ENCODE assay signal across 23 cellular contexts in genomic region chr7:50377356-50377755, GRCh38.
DNase-seq lines count a peak whose midpoint lies in the region; ATAC-seq, FAIRE-seq and TF ChIP-seq lines count a peak whose summit lies in the region.
"Had no signal": no experiment of that assay in that cellular context is flagged by ENCODE, and none has a peak within 500 bp of the region (broad histone marks: within the 10 kb centered on the region; RNA-seq: fewer than 3 reads in every experiment).

No MANE protein-coding gene starts in this region.

- H3K27ac ChIP-seq in H1 (ENCODE audit: low read depth, low read length): no peak overlapping the region
- H3K27ac ChIP-seq: dorsolateral prefrontal cortex, heart left ventricle had no signal

- no peaks in the 10 kb centered on the region for H3K79me2 ChIP-seq in H1 (ENCODE audit: control insufficient read depth in 1 of 2, insufficient read depth in 2 of 2, low read length in 2 of 2)

- CTCF ChIA-PET in activated CD8-positive, alpha-beta T cell treated with anti-CD3 and anti-CD28 coated beads for 36 hours (lab: Charles Lee): interaction anchor here (0.9 to 3.8 kb wide), 10 partner anchors 9 to 234 kb away, joined by 3 to 26 read pairs (median 4); partner anchors contain the start of gene FIGNL1
- CTCF ChIA-PET in H1 (lab: Charles Lee; ENCODE audit: partially characterized antibody): interaction anchor here (0.7 to 3.9 kb wide), 11 partner anchors 9 to 257 kb away, joined by 3 to 16 read pairs (median 3); no protein-coding TSS in a partner anchor

- no peaks in the 10 kb centered on the region for H4K20me1 ChIP-seq in H1 (replicated peaks in 1 of 2; ENCODE audit: control insufficient read depth in 1 of 2, insufficient read depth in 2 of 2, low read length in 2 of 2)

- TF ChIP-seq CTCF in CD14-positive monocyte (IDR thresholded peaks at IDR 0.05) (no peak), H1 (IDR thresholded peaks at IDR 0.05; ENCODE audit: control extremely low read depth in 1 of 3, insufficient read depth in 1 of 3, low read depth in 1 of 3, low read length in 3 of 3) (no peak)
- no peak for TF ChIP-seq CTCF in activated CD8-positive, alpha-beta T cell treated with anti-CD3 and anti-CD28 coated beads for 36 hours (IDR thresholded peaks at IDR 0.05)

- no peak overlapping the region for H3K18ac ChIP-seq in H1 (ENCODE audit: extremely low read depth, low read length)

- TF ChIP-seq POLR2A in H1 (IDR thresholded peaks at IDR 0.05; ENCODE audit: control extremely low read depth in 1 of 2, low read depth in 2 of 2, low read length in 2 of 2): no peak

- TF ChIP-seq RAD21 in H1 (IDR thresholded peaks at IDR 0.05 in 1 of 2, conservative IDR thresholded peaks at IDR 0.05 in 1 of 2; ENCODE audit: low read depth in 2 of 2, low read length in 2 of 2): no peak

- POLR2A ChIA-PET in activated CD8-positive, alpha-beta T cell treated with anti-CD3 and anti-CD28 coated beads for 36 hours (lab: Charles Lee): interaction anchor here (1.2 to 34.0 kb wide), 6 partner anchors 10 to 70 kb away, joined by 3 to 1027 read pairs (median 8); no protein-coding TSS in a partner anchor
- POLR2A ChIA-PET in H1 (lab: Charles Lee; ENCODE audit: partially characterized antibody): no interaction called here

- ATAC-seq in activated CD8-positive, alpha-beta T cell treated with anti-CD3 and anti-CD28 coated beads for 36 hours: no peak
- ATAC-seq: heart left ventricle, left cardiac atrium had no signal

- no peak overlapping the region for H3K4me3 Mint-ChIP-seq in T-helper 2 cell treated with Interferon-gamma antibody and Interleukin-4, amounts not matched to agents 5 μg/mL and 100 μg/mL, for 36 hours
- no peak overlapping the region for H3K4me3 Mint-ChIP-seq in CD14-positive monocyte
- H3K4me3 Mint-ChIP-seq in activated CD8-positive, alpha-beta T cell treated with anti-CD3 and anti-CD28 coated beads for 36 hours: no peak overlapping the region

- no peak overlapping the region for H4K8ac ChIP-seq in H1 (ENCODE audit: extremely low read depth, insufficient read depth, low read length)

- H3K27me3 Mint-ChIP-seq in T-helper 2 cell treated with Interferon-gamma antibody and Interleukin-4, amounts not matched to agents 5 μg/mL and 100 μg/mL, for 36 hours (ENCODE audit: low read depth): no peaks in the 10 kb centered on the region
- no peaks in the 10 kb centered on the region for H3K27me3 Mint-ChIP-seq in CD14-positive monocyte (ENCODE audit: low read depth in 3 of 3)
- no peaks in the 10 kb centered on the region for H3K27me3 Mint-ChIP-seq in activated CD8-positive, alpha-beta T cell treated with anti-CD3 and anti-CD28 coated beads for 36 hours

- no peaks in the 10 kb centered on the region for H3K27me3 ChIP-seq in H1 (replicated peaks in 1 of 4; ENCODE audit: control insufficient read depth in 3 of 4, extremely low read depth in 1 of 4, insufficient read depth in 3 of 4, low read length in 3 of 4)

- no peak overlapping the region for H4K5ac ChIP-seq in H1 (ENCODE audit: insufficient read length, low read depth, low read length)

- no peaks in the 10 kb centered on the region for H3K9me3 Mint-ChIP-seq in T-helper 2 cell treated with Interferon-gamma antibody and Interleukin-4, amounts not matched to agents 5 μg/mL and 100 μg/mL, for 36 hours
- H3K9me3 Mint-ChIP-seq in CD14-positive monocyte: peaks cover 0 to 2% (median 0%) of the 10 kb centered on the region in 7 donors
- no peaks in the 10 kb centered on the region for H3K9me3 Mint-ChIP-seq in activated CD8-positive, alpha-beta T cell treated with anti-CD3 and anti-CD28 coated beads for 36 hours

- H3K4me1 Mint-ChIP-seq in T-helper 2 cell treated with Interferon-gamma antibody and Interleukin-4, amounts not matched to agents 5 μg/mL and 100 μg/mL, for 36 hours (ENCODE audit: low read depth): peaks cover 67% of the 10 kb centered on the region
- peaks cover 2% of the 10 kb centered on the region for H3K4me1 Mint-ChIP-seq in CD14-positive monocyte
- peaks cover 97% of the 10 kb centered on the region for H3K4me1 Mint-ChIP-seq in activated CD8-positive, alpha-beta T cell treated with anti-CD3 and anti-CD28 coated beads for 36 hours (ENCODE audit: low read depth)

- no peak overlapping the region for H3K4me3 ChIP-seq in H1 (ENCODE audit: extremely low read depth in 1 of 4, insufficient read depth in 2 of 4, low read depth in 3 of 4, low read length in 4 of 4)
- H3K4me3 ChIP-seq: dorsolateral prefrontal cortex, heart left ventricle had no signal

- peak overlapping the region; percentile 22 for H4K91ac ChIP-seq in H1 (replicated peaks; ENCODE audit: insufficient read length, low read length)

- H2BK20ac ChIP-seq in H1 (ENCODE audit: low read length): no peak overlapping the region

- H3K9ac ChIP-seq in H1 (replicated peaks in 1 of 4; ENCODE audit: extremely low read depth in 1 of 4, low read depth in 3 of 4, low read length in 3 of 4): no peak overlapping the region

- H3K27ac Mint-ChIP-seq in T-helper 2 cell treated with Interferon-gamma antibody and Interleukin-4, amounts not matched to agents 5 μg/mL and 100 μg/mL, for 36 hours: peak overlapping the region; percentile 14
- H3K27ac Mint-ChIP-seq in CD14-positive monocyte: peak overlapping the region in 4 of 7 donors; percentile 5 to 78 (median 74)
- peak overlapping the region; percentile 94 for H3K27ac Mint-ChIP-seq in activated CD8-positive, alpha-beta T cell treated with anti-CD3 and anti-CD28 coated beads for 36 hours

- H2BK5ac ChIP-seq in H1 (ENCODE audit: low read depth, low read length): no peak overlapping the region; the same call in 1 of the 2 replicates

- no peaks in the 10 kb centered on the region for H3K23me2 ChIP-seq in H1 (ENCODE audit: low read depth, low read length)

- no peak overlapping the region for H2BK15ac ChIP-seq in H1 (ENCODE audit: low read length)

- no peak overlapping the region for H3K14ac ChIP-seq in H1 (ENCODE audit: insufficient read length)

- no peak for FAIRE-seq in H1 (lab: Jason Lieb, UNC)
- FAIRE-seq: GM18507 had no signal

- H2AFZ ChIP-seq in H1 (ENCODE audit: low read length): no peak overlapping the region

- no peak overlapping the region for H2BK120ac ChIP-seq in H1 (replicated peaks; ENCODE audit: low read depth, low read length)

- H3K36me3 ChIP-seq in H1 (ENCODE audit: control insufficient read depth in 2 of 4, insufficient read depth in 4 of 4, low read length in 3 of 4): no peaks in the 10 kb centered on the region

- peaks cover 6 to 23% (median 16%) of the 10 kb centered on the region in 4 experiments for H3K4me1 ChIP-seq in H1 (replicated peaks in 1 of 4; ENCODE audit: control insufficient read depth in 3 of 4, insufficient read depth in 4 of 4, low read length in 3 of 4)
- H3K4me1 ChIP-seq: heart left ventricle had no signal

- H2AK5ac ChIP-seq in H1 (ENCODE audit: low read depth, low read length): no peak overlapping the region

- TF ChIP-seq EP300 in H1 (IDR thresholded peaks at IDR 0.05; ENCODE audit: borderline replicate concordance in 1 of 2, low read depth in 2 of 2, low read length in 2 of 2): no peak

- H2BK12ac ChIP-seq in H1 (ENCODE audit: low read depth, low read length): peak overlapping the region; percentile 22; the same call in 1 of the 2 replicates

- H3K4ac ChIP-seq in H1 (replicated peaks; ENCODE audit: insufficient read length, low read depth, low read length): no peak overlapping the region

- H3K9me3 ChIP-seq in H1 (ENCODE audit: insufficient read depth in 2 of 2, low read depth in 1 of 2, low read length in 1 of 2): no peaks in the 10 kb centered on the region
- H3K9me3 ChIP-seq: heart left ventricle had no signal

- H3K23ac ChIP-seq in H1 (ENCODE audit: insufficient read length): no peak overlapping the region

- no peak overlapping the region for H3K56ac ChIP-seq in H1 (replicated peaks; ENCODE audit: insufficient read length, low read depth, low read length)

- 99% methylated on average over 8 of the region's 9 CpGs; no CpG with 5 or more reads in 1 of the 2 experiments for WGBS in H1 (ENCODE audit: extremely low coverage in 1 of 2, insufficient coverage in 1 of 2, insufficient read length in 1 of 2, insufficient replicate concordance in 2 of 2, low coverage in 1 of 2, low lambda C conversion rate in 2 of 2, missing lambda C conversion rate in 1 of 2), 2 experiments

- intact Hi-C loops in CD14-positive monocyte (cut with micrococcal nuclease): no loop called here
- intact Hi-C loops in activated CD8-positive, alpha-beta T cell treated with anti-CD3 and anti-CD28 coated beads for 36 hours (cut with micrococcal nuclease): no loop called here

- DNase-seq in T-helper 2 cell treated with Interferon-gamma antibody and Interleukin-4, amounts not matched to agents 5 μg/mL and 100 μg/mL, for 36 hours (ENCODE audit: low spot score): no peak
- no peak for DNase-seq in T-helper 2 cell
- DNase-seq in CD14-positive monocyte (ENCODE audit: low spot score): no peak
- no peak for DNase-seq in activated CD8-positive, alpha-beta T cell treated with anti-CD3 and anti-CD28 coated beads for 36 hours
- DNase-seq in H1 (ENCODE audit: low read depth in 1 of 2, low spot score in 2 of 2): no peak
- no peak for DNase-seq in NCI-H1436 (lab: John Stamatoyannopoulos, UW)
- DNase-seq in GM19240 (ENCODE audit: insufficient read length, low spot score): no peak
- no peak for DNase-seq in SK-N-DZ (ENCODE audit: low spot score)
- DNase-seq: 8988T; dorsolateral prefrontal cortex; GDM1; GOT3; heart left ventricle; KG1; left cardiac atrium; mammary epithelial cell; MM.1S; NCI-H1436 treated with DMSO at 0.1 percent for 48 hours; NCI-H2107; NCI-H446; occipital lobe; stimulated activated CD8-positive, alpha-beta memory T cell treated with anti-CD3 and anti-CD28 coated beads, Interleukin-4, amount 100 ng/mL, for 48 hours had no signal

- no peaks in the 10 kb centered on the region for H3K79me1 ChIP-seq in H1 (ENCODE audit: low read depth, low read length)

- H3K4me2 ChIP-seq in H1 (ENCODE audit: insufficient read depth in 1 of 2, low read depth in 2 of 2, low read length in 2 of 2): no peak overlapping the region

- H3K36me3 Mint-ChIP-seq in T-helper 2 cell treated with Interferon-gamma antibody and Interleukin-4, amounts not matched to agents 5 μg/mL and 100 μg/mL, for 36 hours (ENCODE audit: low read depth): peaks cover 92% of the 10 kb centered on the region
- H3K36me3 Mint-ChIP-seq in CD14-positive monocyte: peaks cover 81 to 91% of the 10 kb centered on the region in 2 donors
- peaks cover 93% of the 10 kb centered on the region for H3K36me3 Mint-ChIP-seq in activated CD8-positive, alpha-beta T cell treated with anti-CD3 and anti-CD28 coated beads for 36 hours (ENCODE audit: low read depth)

TF ChIP-seq in H1, 55 proteins besides CTCF, POLR2A, EP300 and RAD21:
- TF ChIP-seq BRCA1 (IDR thresholded peaks at IDR 0.05; ENCODE audit: low read depth, low read length) (no peak), EGR1 (IDR thresholded peaks at IDR 0.05; ENCODE audit: borderline replicate concordance, low read depth, low read length) (no peak), SAP30 (IDR thresholded peaks at IDR 0.05; ENCODE audit: insufficient read depth, insufficient replicate concordance, low read length) (no peak)
TF ChIP-seq in H1: peak in this region for 0.

Comparison
In these comparisons a context has a peak if more than half of its experiments do, and no peak if none do; other contexts are left out.
1. H3K27ac Mint-ChIP-seq: peak in every context shown above with its lines; median percentile 94 in activated CD8-positive, alpha-beta T cell treated with anti-CD3 and anti-CD28 coated beads for 36 hours; 74 in CD14-positive monocyte; 14 in T-helper 2 cell treated with Interferon-gamma antibody and Interleukin-4, amounts not matched to agents 5 μg/mL and 100 μg/mL, for 36 hours.